ENCODE assay signal across 8 cellular contexts in the genomic region with DNA sequence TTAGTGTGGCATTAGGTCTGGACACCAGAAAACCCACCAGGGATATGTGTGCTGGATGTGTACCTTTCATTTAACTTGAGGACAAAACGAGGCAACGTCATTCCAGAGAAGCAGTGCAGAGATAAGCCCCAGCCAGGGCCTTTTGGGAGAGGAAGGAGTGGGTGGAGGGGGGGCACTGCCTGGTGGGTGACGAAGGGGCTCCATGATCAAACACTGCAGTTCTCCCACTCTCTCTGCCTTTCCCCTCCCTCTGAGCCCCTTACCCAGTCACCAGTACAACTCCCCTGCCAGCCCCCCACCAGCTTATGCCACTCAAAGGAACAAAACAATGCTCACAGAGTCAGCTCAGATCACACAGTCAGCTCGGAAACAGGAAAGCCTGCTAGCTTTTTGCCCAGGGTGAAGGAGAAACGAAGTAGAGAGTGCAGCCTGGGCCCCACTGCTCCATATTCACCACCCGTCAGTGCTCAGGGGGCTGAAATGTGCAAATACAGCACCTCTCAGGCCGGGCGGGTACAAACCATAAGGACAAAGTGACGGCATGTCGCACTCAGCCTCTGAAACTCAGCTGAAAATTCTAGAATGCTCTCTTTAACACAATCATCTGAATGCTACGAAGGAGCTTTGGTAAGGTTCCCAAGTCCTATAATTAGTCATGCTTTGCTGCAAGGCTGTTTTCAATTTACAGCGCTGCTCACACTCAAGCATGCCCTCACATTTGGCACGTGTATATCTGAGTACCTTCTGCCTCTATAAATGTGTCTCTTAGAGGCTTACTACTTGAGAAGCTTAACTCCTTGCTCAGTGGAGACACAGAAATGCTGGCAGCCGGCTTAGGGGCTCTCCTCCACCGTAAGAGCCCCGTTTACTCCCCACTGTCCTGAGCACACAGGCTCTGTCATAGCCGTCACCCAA.
DNase-seq lines count a peak whose midpoint lies in the region; ATAC-seq and TF ChIP-seq lines count a peak whose summit lies in the region.

No MANE protein-coding gene starts in this region.

- POLR2A ChIA-PET in AG04450 (lab: Yijun Ruan, JAX), result no interaction called here

- peak overlapping the region; percentile 61 for H3K27ac ChIP-seq in AG04450 (ENCODE audit: low read depth, low read length)

- TF ChIP-seq CTCF in AG04450 (IDR thresholded peaks at IDR 0.05; ENCODE audit: low read depth, low read length), result no peak
- no peak for TF ChIP-seq CTCF in HFFc6 (IDR thresholded peaks at IDR 0.05)
- TF ChIP-seq CTCF in nephron progenitor cell (IDR thresholded peaks at IDR 0.05), result no peak

- CTCF ChIA-PET in AG04450 (lab: Charles Lee), result interaction anchor here (1.3 kb wide), 1 partner anchor 22 kb away, joined by 7 read pairs; no protein-coding TSS in a partner anchor

- H3K9me3 Mint-ChIP-seq in HFFc6 (no peaks in the 10 kb centered on the region; the same call in 1 of the 2 replicates), nephron progenitor cell (peaks cover 17% of the 10 kb centered on the region)

- peak; percentile 50 for DNase-seq in AG04450 (ENCODE audit: low read depth, low spot score)
- DNase-seq in HFFc6, result peak; percentile 78
- DNase-seq in ecto neural progenitor cell (ENCODE audit: low spot score), result peak; percentile 53
- no peak for DNase-seq in nephron progenitor cell
- no peak for DNase-seq in cortex of kidney (lab: John Stamatoyannopoulos, UW)
- no peak for DNase-seq in epidermal melanocyte (ENCODE audit: insufficient read length, low spot score)
- no peak for DNase-seq in CD1c-positive myeloid dendritic cell (ENCODE audit: extremely low spot score)

- H3K4me1 Mint-ChIP-seq in HFFc6 (ENCODE audit: low read depth), result peaks cover 12% of the 10 kb centered on the region
- H3K4me1 Mint-ChIP-seq in nephron progenitor cell, result peaks cover 60% of the 10 kb centered on the region

- ATAC-seq in HG03095 (IDR thresholded peaks at IDR 0.05; ENCODE audit: unreplicated experiment), result no peak

- H3K27ac Mint-ChIP-seq in HFFc6 (peak overlapping the region; percentile 76), nephron progenitor cell (peak overlapping the region; percentile 55)

- peaks cover 7% of the 10 kb centered on the region for H3K9me3 ChIP-seq in AG04450 (ENCODE audit: control insufficient read depth, insufficient read depth, low read length)

- H3K36me3 Mint-ChIP-seq in HFFc6 (ENCODE audit: low read depth) (no peaks in the 10 kb centered on the region; the same call in 1 of the 2 replicates), nephron progenitor cell (ENCODE audit: low read depth) (no peaks in the 10 kb centered on the region)

- peaks cover 2% of the 10 kb centered on the region for H3K27me3 ChIP-seq in AG04450 (ENCODE audit: control insufficient read depth, insufficient read depth, low read length)

- H3K4me3 Mint-ChIP-seq in HFFc6 (peak overlapping the region; percentile 37; the same call in 1 of the 2 replicates), nephron progenitor cell (peak overlapping the region; percentile 12)

- H3K27me3 Mint-ChIP-seq in HFFc6 (ENCODE audit: insufficient read depth) (peaks cover 9% of the 10 kb centered on the region; the same call in 1 of the 2 replicates), nephron progenitor cell (ENCODE audit: low read depth, poor library complexity) (peaks cover 3% of the 10 kb centered on the region)

- H3K4me3 ChIP-seq in AG04450 (ENCODE audit: low read depth, low read length), result no peak overlapping the region

Comparison
In these comparisons a context has a peak if more than half of its experiments do, and no peak if none do; other contexts are left out.
1. DNase-seq: peak in AG04450 (single experiment), HFFc6 (single experiment) and ecto neural progenitor cell (single experiment); none in nephron progenitor cell (single experiment), cortex of kidney (single experiment), epidermal melanocyte (single experiment) and CD1c-positive myeloid dendritic cell (single experiment).